ENCODE assay signal across 8 cellular contexts in the genomic region with DNA sequence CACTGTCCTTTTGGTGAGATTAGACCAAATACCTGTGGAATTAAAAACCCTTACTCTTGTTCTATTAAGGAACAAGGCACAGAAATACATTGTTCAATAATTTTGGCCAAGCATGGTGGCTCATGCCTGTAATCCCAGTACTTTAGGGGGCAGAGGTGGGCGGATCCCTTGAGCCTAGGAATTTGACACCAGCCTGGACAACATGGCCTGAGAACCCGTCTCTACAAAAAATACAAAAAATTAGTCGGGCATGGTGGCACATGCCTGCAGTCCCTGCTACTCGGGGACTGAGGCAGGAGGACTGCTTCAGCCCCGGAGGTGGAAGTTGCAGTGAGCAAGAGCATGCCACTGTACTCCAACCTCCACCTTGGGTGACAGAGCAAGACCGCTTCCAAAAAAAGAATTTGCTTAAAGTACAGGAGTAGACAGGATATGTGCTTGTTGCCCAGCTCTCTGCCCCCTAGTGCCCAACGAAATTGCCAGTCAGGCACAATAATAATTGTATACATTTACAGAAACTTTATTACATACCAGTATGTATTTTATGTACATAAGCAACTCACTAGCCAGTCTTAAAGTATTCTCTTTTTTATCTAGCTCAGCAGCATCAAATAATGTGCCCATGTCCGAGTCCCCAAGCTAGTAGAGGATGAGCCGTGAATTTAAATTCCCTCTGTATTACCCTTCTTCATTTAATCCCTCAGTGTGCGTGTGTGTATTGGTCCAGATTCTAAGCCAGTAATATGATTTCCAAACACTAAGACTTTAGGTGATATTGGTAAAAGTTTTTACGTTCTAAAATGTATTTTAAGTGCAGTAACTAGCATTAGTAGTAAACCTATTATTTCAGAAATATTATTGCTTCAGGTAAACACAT. TPM values are rescaled to one million over a fixed set of nuclear protein-coding genes. Genes with fewer than 3 reads are reported as not detected.
A peak's percentile ranks its signal among the peaks of the same experiment; 100 is the strongest.
DNase-seq lines count a peak whose midpoint lies in the region; ATAC-seq lines count a peak whose summit lies in the region.

No MANE protein-coding gene starts in this region.

- H3K4me3 Mint-ChIP-seq in naive B cell: peak overlapping the region; percentile 90 to 100 (median 98)

- peaks cover 0 to 2% (median 0%) of the 10 kb centered on the region in 7 donors for H3K9me3 Mint-ChIP-seq in naive B cell

- H3K27me3 Mint-ChIP-seq in naive B cell: no peaks in the 10 kb centered on the region

- H3K27ac ChIP-seq in SJCRH30: peak overlapping the region; percentile 91
- H3K27ac ChIP-seq in effector memory CD4-positive, alpha-beta T cell (ENCODE audit: insufficient read depth, low read length, poor library complexity, severe bottlenecking): peak overlapping the region; percentile 98

- peak overlapping the region; percentile 99 for H3K4me3 ChIP-seq in SJCRH30
- peak overlapping the region; percentile 100 for H3K4me3 ChIP-seq in effector memory CD4-positive, alpha-beta T cell (ENCODE audit: insufficient read depth, low read depth, low read length, poor library complexity, severe bottlenecking)

- H3K36me3 ChIP-seq in SJCRH30: peaks cover 38% of the 10 kb centered on the region
- peaks cover 33% of the 10 kb centered on the region for H3K36me3 ChIP-seq in effector memory CD4-positive, alpha-beta T cell (ENCODE audit: control insufficient read depth, insufficient read depth, low read length)

- peaks cover 12 to 35% (median 31%) of the 10 kb centered on the region in 3 donors for H3K4me1 Mint-ChIP-seq in naive B cell

- H3K27ac Mint-ChIP-seq in naive B cell: peak overlapping the region in 5 of 6 donors; percentile 90 to 99 (median 99)

- peak; percentile 4 for DNase-seq in activated naive CD4-positive, alpha-beta T cell treated with Interleukin-2 at 50 U/mL for 16 hours
- DNase-seq in activated naive CD4-positive, alpha-beta T cell treated with anti-CD3 and anti-CD28 coated beads, Interleukin-2, amount 50 U/mL, for 16 hours: no peak
- DNase-seq in SJCRH30 (peak in 1 of 2 experiments; percentile 20), naive B cell (peak; percentile 22), NCI-H146 (lab: John Stamatoyannopoulos, UW) (no peak)
- no peak for DNase-seq in effector memory CD4-positive, alpha-beta T cell

- H3K9me3 ChIP-seq in SJCRH30 (replicated peaks): no peaks in the 10 kb centered on the region
- H3K9me3 ChIP-seq in effector memory CD4-positive, alpha-beta T cell (ENCODE audit: control insufficient read depth, low read length): no peaks in the 10 kb centered on the region

- ATAC-seq in naive B cell (ENCODE audit: low read depth in 2 of 2): no peak
- ATAC-seq in HG02642 (IDR thresholded peaks at IDR 0.05; ENCODE audit: poor library complexity, unreplicated experiment): no peak
- no peak for ATAC-seq in GM19463 (IDR thresholded peaks at IDR 0.05; ENCODE audit: unreplicated experiment)

- H3K27me3 ChIP-seq in SJCRH30: no peaks in the 10 kb centered on the region
- H3K27me3 ChIP-seq in effector memory CD4-positive, alpha-beta T cell (replicated peaks; ENCODE audit: control insufficient read depth, insufficient read depth, low read length, poor library complexity, severe bottlenecking): no peaks in the 10 kb centered on the region

- H3K36me3 Mint-ChIP-seq in naive B cell: peaks cover 5 to 13% of the 10 kb centered on the region in 2 donors

- H3K4me1 ChIP-seq in SJCRH30: peaks cover 3% of the 10 kb centered on the region; the same call in 1 of the 2 replicates
- H3K4me1 ChIP-seq in effector memory CD4-positive, alpha-beta T cell (ENCODE audit: control insufficient read depth, insufficient read depth, low read length, poor library complexity, severe bottlenecking): peaks cover 5% of the 10 kb centered on the region

RNA-seq across cellular contexts. Expression of a gene that starts 1.4 kb away (rescaled TPM):
- total RNA-seq in SJCRH30 (2014; rRNA removed; shearing (Covaris generic)): 54.4 and 66.1 TPM in 2 replicates
- 10 to 100 TPM; 35.1 to 75.3 (median 62.8) TPM for polyA plus RNA-seq in naive B cell (ENCODE audit: low read depth in 6 of 6)

RNA-seq across cellular contexts. Expression of a gene that starts 23.6 kb away (rescaled TPM):
- total RNA-seq in SJCRH30 (2014; rRNA removed; shearing (Covaris generic)): 1.8 and 2.0 TPM in 2 replicates
- 10 to 100 TPM in 1 of 6 donors, 1 to 10 TPM in 5; 2.8 to 13.3 (median 6.4) TPM for polyA plus RNA-seq in naive B cell (ENCODE audit: low read depth in 6 of 6)

RNA-seq across cellular contexts. Expression of a gene that starts 42.8 kb away (rescaled TPM):
- 0.08 and 0.14 TPM in 2 replicates for total RNA-seq in SJCRH30 (2014; rRNA removed; shearing (Covaris generic))
- polyA plus RNA-seq in naive B cell (ENCODE audit: low read depth in 6 of 6): 1 to 10 TPM in 2 of 6 donors, under 1 TPM in 3, not detected in 1; 0.25 to 1.1 (median 0.85) TPM

Comparison
In these comparisons a context has a peak if more than half of its experiments do, and no peak if none do; other contexts are left out.
1. DNase-seq: peak in activated naive CD4-positive, alpha-beta T cell treated with Interleukin-2 at 50 U/mL for 16 hours (single experiment) and naive B cell (single experiment); none in activated naive CD4-positive, alpha-beta T cell treated with anti-CD3 and anti-CD28 coated beads, Interleukin-2, amount 50 U/mL, for 16 hours (single experiment), effector memory CD4-positive, alpha-beta T cell (0 of 3) and NCI-H146 (single experiment).